Comparison of ENCODE assay signal across 1 cellular context in the genomic region with DNA sequence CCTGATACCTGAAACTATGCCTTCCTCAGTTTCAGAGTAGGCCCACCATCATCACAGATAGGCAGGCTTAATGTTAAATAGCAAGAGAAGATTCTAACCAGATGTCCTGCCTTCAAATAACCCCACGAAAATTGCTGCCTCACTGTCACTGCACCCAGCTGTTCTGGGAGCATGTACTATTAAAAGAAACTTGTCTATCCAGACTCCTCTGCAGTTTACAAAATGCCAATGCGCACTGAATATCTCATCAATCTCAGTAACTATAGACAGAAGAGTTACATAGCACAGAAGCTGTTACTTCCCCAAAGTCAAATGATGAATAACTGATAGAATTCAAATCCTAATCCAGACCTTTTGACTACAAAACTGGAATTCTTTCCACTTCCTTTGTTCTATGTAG.
TF ChIP-seq lines count a peak whose summit lies in the region.

No MANE protein-coding gene starts in this region.

TF ChIP-seq in SK-N-SH, 30 proteins besides CTCF, POLR2A, EP300 and RAD21 (continued from another document):
- TF ChIP-seq, protein P1, sequence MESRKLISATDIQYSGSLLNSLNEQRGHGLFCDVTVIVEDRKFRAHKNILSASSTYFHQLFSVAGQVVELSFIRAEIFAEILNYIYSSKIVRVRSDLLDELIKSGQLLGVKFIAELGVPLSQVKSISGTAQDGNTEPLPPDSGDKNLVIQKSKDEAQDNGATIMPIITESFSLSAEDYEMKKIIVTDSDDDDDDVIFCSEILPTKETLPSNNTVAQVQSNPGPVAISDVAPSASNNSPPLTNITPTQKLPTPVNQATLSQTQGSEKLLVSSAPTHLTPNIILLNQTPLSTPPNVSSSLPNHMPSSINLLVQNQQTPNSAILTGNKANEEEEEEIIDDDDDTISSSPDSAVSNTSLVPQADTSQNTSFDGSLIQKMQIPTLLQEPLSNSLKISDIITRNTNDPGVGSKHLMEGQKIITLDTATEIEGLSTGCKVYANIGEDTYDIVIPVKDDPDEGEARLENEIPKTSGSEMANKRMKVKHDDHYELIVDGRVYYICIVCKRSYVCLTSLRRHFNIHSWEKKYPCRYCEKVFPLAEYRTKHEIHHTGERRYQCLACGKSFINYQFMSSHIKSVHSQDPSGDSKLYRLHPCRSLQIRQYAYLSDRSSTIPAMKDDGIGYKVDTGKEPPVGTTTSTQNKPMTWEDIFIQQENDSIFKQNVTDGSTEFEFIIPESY (IDR thresholded peaks at IDR 0.05; ENCODE audit: borderline replicate concordance, low read depth) = no peak
- TF ChIP-seq MEF2A (IDR thresholded peaks at IDR 0.05; ENCODE audit: borderline replicate concordance, low read depth) (no peak), TCF12 (IDR thresholded peaks at IDR 0.05) (no peak), NRF1 (IDR thresholded peaks at IDR 0.05; ENCODE audit: low read depth, low read length) (no peak), CHD2 (IDR thresholded peaks at IDR 0.05; ENCODE audit: low read length, partially characterized antibody) (no peak), GATA2 (CRISPR knock-in tag; IDR thresholded peaks at IDR 0.05) (no peak), MXI1 (IDR thresholded peaks at IDR 0.05; ENCODE audit: low read depth, low read length) (no peak)
- TF ChIP-seq, protein P2, sequence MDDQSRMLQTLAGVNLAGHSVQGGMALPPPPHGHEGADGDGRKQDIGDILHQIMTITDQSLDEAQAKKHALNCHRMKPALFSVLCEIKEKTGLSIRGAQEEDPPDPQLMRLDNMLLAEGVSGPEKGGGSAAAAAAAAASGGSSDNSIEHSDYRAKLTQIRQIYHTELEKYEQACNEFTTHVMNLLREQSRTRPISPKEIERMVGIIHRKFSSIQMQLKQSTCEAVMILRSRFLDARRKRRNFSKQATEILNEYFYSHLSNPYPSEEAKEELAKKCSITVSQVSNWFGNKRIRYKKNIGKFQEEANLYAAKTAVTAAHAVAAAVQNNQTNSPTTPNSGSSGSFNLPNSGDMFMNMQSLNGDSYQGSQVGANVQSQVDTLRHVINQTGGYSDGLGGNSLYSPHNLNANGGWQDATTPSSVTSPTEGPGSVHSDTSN (IDR thresholded peaks at IDR 0.05) = no peak
